1 cellular context compared by ENCODE assay signal in genomic region chr11:95067042-95067827, GRCh38.
TF ChIP-seq lines count a peak whose summit lies in the region.

No MANE protein-coding gene starts in this region.

TF ChIP-seq in HEK293, 187 proteins besides CTCF, POLR2A, EP300 and RAD21 (continued from another document):
- peak; percentile 70 for TF ChIP-seq ZBTB11 (tag by site-specific recombination; conservative IDR thresholded peaks at IDR 0.05; ENCODE audit: low read depth)
- 0 out of 2 replicates have a peak, but pooled peaks have one; percentile 46 for TF ChIP-seq YY2 (tag by site-specific recombination; IDR thresholded peaks at IDR 0.05)
- no peak for TF ChIP-seq ZNF776 (tag by site-specific recombination; IDR thresholded peaks at IDR 0.05; ENCODE audit: borderline replicate concordance)
- TF ChIP-seq OSR2 (tag by site-specific recombination; IDR thresholded peaks at IDR 0.05), result no peak
- TF ChIP-seq ZNF169 (tag by site-specific recombination; IDR thresholded peaks at IDR 0.05), result no peak
- TF ChIP-seq, protein P1, sequence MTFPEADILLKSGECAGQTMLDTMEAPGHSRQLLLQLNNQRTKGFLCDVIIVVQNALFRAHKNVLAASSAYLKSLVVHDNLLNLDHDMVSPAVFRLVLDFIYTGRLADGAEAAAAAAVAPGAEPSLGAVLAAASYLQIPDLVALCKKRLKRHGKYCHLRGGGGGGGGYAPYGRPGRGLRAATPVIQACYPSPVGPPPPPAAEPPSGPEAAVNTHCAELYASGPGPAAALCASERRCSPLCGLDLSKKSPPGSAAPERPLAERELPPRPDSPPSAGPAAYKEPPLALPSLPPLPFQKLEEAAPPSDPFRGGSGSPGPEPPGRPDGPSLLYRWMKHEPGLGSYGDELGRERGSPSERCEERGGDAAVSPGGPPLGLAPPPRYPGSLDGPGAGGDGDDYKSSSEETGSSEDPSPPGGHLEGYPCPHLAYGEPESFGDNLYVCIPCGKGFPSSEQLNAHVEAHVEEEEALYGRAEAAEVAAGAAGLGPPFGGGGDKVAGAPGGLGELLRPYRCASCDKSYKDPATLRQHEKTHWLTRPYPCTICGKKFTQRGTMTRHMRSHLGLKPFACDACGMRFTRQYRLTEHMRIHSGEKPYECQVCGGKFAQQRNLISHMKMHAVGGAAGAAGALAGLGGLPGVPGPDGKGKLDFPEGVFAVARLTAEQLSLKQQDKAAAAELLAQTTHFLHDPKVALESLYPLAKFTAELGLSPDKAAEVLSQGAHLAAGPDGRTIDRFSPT (tag by site-specific recombination; IDR thresholded peaks at IDR 0.05), result peak; percentile 38; the same call in 1 of the 2 replicates
- peak; percentile 98 for TF ChIP-seq ZBTB8A (tag by site-specific recombination; IDR thresholded peaks at IDR 0.05)
- 0 out of 2 replicates have a peak, but pooled peaks have one; percentile 13 for TF ChIP-seq GLI4 (tag by site-specific recombination; IDR thresholded peaks at IDR 0.05)
- TF ChIP-seq ZNF138 (tag by site-specific recombination; IDR thresholded peaks at IDR 0.05; ENCODE audit: borderline replicate concordance), result no peak
- TF ChIP-seq ZNF791 (tag by site-specific recombination; IDR thresholded peaks at IDR 0.05), result no peak
- TF ChIP-seq ZNF394 (tag by site-specific recombination; IDR thresholded peaks at IDR 0.05; ENCODE audit: borderline replicate concordance), result peak; percentile 58; the same call in 1 of the 2 replicates
- TF ChIP-seq ZNF544 (tag by site-specific recombination; IDR thresholded peaks at IDR 0.05), result no peak
- TF ChIP-seq, protein P2, sequence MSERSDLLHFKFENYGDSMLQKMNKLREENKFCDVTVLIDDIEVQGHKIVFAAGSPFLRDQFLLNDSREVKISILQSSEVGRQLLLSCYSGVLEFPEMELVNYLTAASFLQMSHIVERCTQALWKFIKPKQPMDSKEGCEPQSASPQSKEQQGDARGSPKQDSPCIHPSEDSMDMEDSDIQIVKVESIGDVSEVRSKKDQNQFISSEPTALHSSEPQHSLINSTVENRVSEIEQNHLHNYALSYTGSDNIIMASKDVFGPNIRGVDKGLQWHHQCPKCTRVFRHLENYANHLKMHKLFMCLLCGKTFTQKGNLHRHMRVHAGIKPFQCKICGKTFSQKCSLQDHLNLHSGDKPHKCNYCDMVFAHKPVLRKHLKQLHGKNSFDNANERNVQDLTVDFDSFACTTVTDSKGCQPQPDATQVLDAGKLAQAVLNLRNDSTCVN (tag by site-specific recombination; optimal IDR thresholded peaks at IDR 0.05), result peak; percentile 98
- peak; percentile 95 for TF ChIP-seq ZNF335 (tag by site-specific recombination; conservative IDR thresholded peaks at IDR 0.05)
- TF ChIP-seq, protein P3, sequence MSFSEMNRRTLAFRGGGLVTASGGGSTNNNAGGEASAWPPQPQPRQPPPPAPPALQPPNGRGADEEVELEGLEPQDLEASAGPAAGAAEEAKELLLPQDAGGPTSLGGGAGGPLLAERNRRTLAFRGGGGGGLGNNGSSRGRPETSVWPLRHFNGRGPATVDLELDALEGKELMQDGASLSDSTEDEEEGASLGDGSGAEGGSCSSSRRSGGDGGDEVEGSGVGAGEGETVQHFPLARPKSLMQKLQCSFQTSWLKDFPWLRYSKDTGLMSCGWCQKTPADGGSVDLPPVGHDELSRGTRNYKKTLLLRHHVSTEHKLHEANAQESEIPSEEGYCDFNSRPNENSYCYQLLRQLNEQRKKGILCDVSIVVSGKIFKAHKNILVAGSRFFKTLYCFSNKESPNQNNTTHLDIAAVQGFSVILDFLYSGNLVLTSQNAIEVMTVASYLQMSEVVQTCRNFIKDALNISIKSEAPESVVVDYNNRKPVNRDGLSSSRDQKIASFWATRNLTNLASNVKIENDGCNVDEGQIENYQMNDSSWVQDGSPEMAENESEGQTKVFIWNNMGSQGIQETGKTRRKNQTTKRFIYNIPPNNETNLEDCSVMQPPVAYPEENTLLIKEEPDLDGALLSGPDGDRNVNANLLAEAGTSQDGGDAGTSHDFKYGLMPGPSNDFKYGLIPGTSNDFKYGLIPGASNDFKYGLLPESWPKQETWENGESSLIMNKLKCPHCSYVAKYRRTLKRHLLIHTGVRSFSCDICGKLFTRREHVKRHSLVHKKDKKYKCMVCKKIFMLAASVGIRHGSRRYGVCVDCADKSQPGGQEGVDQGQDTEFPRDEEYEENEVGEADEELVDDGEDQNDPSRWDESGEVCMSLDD (tag by site-specific recombination; IDR thresholded peaks at IDR 0.05), result no peak
- no peak for TF ChIP-seq ZNF529 (tag by site-specific recombination; IDR thresholded peaks at IDR 0.05; ENCODE audit: insufficient replicate concordance)
- peak; percentile 40; the same call in 1 of the 2 replicates for TF ChIP-seq PATZ1 (tag by site-specific recombination; IDR thresholded peaks at IDR 0.05)
- TF ChIP-seq SP3 (tag by site-specific recombination; IDR thresholded peaks at IDR 0.05), result no peak; the same call in 1 of the 2 replicates
- peak; percentile 69 for TF ChIP-seq ZNF501 (tag by site-specific recombination; IDR thresholded peaks at IDR 0.05)
- no peak for TF ChIP-seq ZNF518A (tag by site-specific recombination; conservative IDR thresholded peaks at IDR 0.05; ENCODE audit: low read depth)
- TF ChIP-seq, protein P4, sequence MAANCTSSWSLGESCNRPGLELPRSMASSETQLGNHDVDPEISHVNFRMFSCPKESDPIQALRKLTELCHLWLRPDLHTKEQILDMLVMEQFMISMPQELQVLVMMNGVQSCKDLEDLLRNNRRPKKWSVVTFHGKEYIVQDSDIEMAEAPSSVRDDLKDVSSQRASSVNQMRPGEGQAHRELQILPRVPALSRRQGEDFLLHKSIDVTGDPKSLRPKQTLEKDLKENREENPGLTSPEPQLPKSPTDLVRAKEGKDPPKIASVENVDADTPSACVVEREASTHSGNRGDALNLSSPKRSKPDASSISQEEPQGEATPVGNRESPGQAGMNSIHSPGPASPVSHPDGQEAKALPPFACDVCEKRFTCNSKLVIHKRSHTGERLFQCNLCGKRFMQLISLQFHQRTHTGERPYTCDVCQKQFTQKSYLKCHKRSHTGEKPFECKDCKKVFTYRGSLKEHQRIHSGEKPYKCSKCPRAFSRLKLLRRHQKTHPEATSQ (tag by site-specific recombination; IDR thresholded peaks at IDR 0.05), result 0 out of 2 replicates have a peak, but pooled peaks have one; percentile 53
- TF ChIP-seq ZNF777 (tag by site-specific recombination; IDR thresholded peaks at IDR 0.05; ENCODE audit: borderline replicate concordance), result peak; percentile 90; the same call in 1 of the 2 replicates
- peak; percentile 47 for TF ChIP-seq SP2 (tag by site-specific recombination; IDR thresholded peaks at IDR 0.05)
- TF ChIP-seq, protein P5, sequence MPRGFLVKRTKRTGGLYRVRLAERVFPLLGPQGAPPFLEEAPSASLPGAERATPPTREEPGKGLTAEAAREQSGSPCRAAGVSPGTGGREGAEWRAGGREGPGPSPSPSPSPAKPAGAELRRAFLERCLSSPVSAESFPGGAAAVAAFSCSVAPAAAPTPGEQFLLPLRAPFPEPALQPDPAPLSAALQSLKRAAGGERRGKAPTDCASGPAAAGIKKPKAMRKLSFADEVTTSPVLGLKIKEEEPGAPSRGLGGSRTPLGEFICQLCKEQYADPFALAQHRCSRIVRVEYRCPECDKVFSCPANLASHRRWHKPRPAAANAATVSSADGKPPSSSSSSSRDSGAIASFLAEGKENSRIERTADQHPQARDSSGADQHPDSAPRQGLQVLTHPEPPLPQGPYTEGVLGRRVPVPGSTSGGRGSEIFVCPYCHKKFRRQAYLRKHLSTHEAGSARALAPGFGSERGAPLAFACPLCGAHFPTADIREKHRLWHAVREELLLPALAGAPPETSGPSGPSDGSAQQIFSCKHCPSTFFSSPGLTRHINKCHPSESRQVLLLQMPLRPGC (tag by site-specific recombination; IDR thresholded peaks at IDR 0.05), result no peak
- 0 out of 2 replicates have a peak, but pooled peaks have one; percentile 29 for TF ChIP-seq SCRT2 (tag by site-specific recombination; IDR thresholded peaks at IDR 0.05)
- TF ChIP-seq ZNF530 (tag by site-specific recombination; IDR thresholded peaks at IDR 0.05; ENCODE audit: low read depth), result no peak
- TF ChIP-seq HOXD13 (CRISPR knock-in tag; IDR thresholded peaks at IDR 0.05; ENCODE audit: borderline replicate concordance), result no peak
- no peak for TF ChIP-seq ZNF26 (tag by site-specific recombination; IDR thresholded peaks at IDR 0.05)
- TF ChIP-seq TCF7L2 (IDR thresholded peaks at IDR 0.05; ENCODE audit: borderline replicate concordance, low read depth, low read length), result no peak
- no peak for TF ChIP-seq ZNF768 (tag by site-specific recombination; IDR thresholded peaks at IDR 0.05)
- peak; percentile 38; the same call in 1 of the 2 replicates for TF ChIP-seq ZSCAN30 (tag by site-specific recombination; IDR thresholded peaks at IDR 0.05)
- TF ChIP-seq ZNF341 (tag by site-specific recombination; IDR thresholded peaks at IDR 0.05; ENCODE audit: low read depth), result peak; percentile 71
- TF ChIP-seq ZEB2 (tag by site-specific recombination; IDR thresholded peaks at IDR 0.05), result peak; percentile 58; the same call in 1 of the 2 replicates
- TF ChIP-seq ZNF146 (tag by site-specific recombination; IDR thresholded peaks at IDR 0.05), result no peak
